ENCODE assay signal across 1 cellular context in the genomic region with DNA sequence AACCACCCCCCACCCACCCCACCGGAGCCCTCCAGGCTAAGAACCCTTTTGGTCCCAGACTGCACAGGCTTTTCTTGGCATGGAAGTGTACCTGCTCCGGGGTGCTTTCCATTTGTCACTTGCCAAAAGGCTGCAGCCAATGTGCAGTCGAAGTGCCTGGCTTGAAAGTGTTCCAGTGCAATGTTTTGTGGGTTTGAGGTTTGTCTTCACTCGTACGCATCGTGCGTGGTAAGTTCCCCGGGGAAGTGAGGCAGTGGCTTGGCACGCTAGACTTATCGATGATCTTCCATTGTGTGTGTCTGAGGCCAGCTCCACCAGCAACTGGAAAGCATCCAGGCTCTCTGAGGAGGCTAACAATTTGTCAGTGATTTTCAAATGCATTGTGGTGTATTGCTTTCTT.
TF ChIP-seq lines count a peak whose summit lies in the region.

No MANE protein-coding gene starts in this region.

TF ChIP-seq in GM12878, 131 proteins besides CTCF, POLR2A, EP300 and RAD21 (continued from another document):
- TF ChIP-seq YY1 (IDR thresholded peaks at IDR 0.05; ENCODE audit: low read depth, low read length) (no peak), ESRRA (IDR thresholded peaks at IDR 0.05; ENCODE audit: low read length) (no peak), SP1 (IDR thresholded peaks at IDR 0.05; ENCODE audit: low read depth, low read length) (no peak), CEBPB (IDR thresholded peaks at IDR 0.05; ENCODE audit: borderline replicate concordance in 1 of 2, low read depth in 2 of 2, low read length in 2 of 2) (no peak), USF2 (IDR thresholded peaks at IDR 0.05; ENCODE audit: borderline replicate concordance, low read depth, low read length) (no peak), NR2C1 (IDR thresholded peaks at IDR 0.05) (no peak), FOXK2 (IDR thresholded peaks at IDR 0.05) (no peak), GATAD2B (conservative IDR thresholded peaks at IDR 0.05; ENCODE audit: low read depth) (no peak)
